ENCODE assay signal across 17 cellular contexts in genomic region chr1:29490204-29490934, GRCh38.
DNase-seq lines count a peak whose midpoint lies in the region; ATAC-seq and TF ChIP-seq lines count a peak whose summit lies in the region.
"Had no signal": no experiment of that assay in that cellular context is flagged by ENCODE, and none has a peak within 500 bp of the region (broad histone marks: within the 10 kb centered on the region; RNA-seq: fewer than 3 reads in every experiment).

No MANE protein-coding gene starts in this region.

- peak; percentile 62 for DNase-seq in NCI-H82 (lab: John Stamatoyannopoulos, UW)
- no peak for DNase-seq in NCI-H82 treated with DMSO at 0.1 percent for 48 hours (lab: John Stamatoyannopoulos, UW; ENCODE audit: unreplicated experiment)
- peak; percentile 34 for DNase-seq in NCI-H1694 (lab: John Stamatoyannopoulos, UW)
- peak; percentile 22 for DNase-seq in activated CD8-positive, alpha-beta memory T cell treated with anti-CD3 and anti-CD28 coated beads, Interleukin-2, amount 10 ng/mL, durations not matched to agents 7 days and 5 days
- DNase-seq in osteocyte (ENCODE audit: extremely low spot score, unreplicated experiment) = peak; percentile 79
- DNase-seq in hepatic stellate cell (ENCODE audit: low spot score) = no peak
- DNase-seq: activated CD4-positive, alpha-beta T cell treated with anti-CD3 and anti-CD28 coated beads for 4 hours; activated naive CD4-positive, alpha-beta T cell treated with anti-CD3 and anti-CD28 coated beads, Interleukin-2, amount 10 ng/mL, durations not matched to agents 7 days and 5 days; CD4-positive, alpha-beta T cell; dermis blood vessel endothelial cell; glutamatergic neuron; natural killer cell; NCI-H187; NK-92 treated with Interleukin-12 subunit alpha and Interleukin-12 subunit beta, amount 100 ng/mL, for 24 hours; SIG-M5 had no signal

- no peak for ATAC-seq in activated CD8-positive, alpha-beta memory T cell treated with anti-CD3 and anti-CD28 coated beads, Interleukin-2, amount 10 ng/mL, durations not matched to agents 7 days and 5 days
- ATAC-seq in HG03139 (IDR thresholded peaks at IDR 0.05; ENCODE audit: unreplicated experiment) (no peak), HG03135 (IDR thresholded peaks at IDR 0.05; ENCODE audit: unreplicated experiment) (no peak)
- ATAC-seq: natural killer cell had no signal

- H3K4me3 Mint-ChIP-seq in activated CD8-positive, alpha-beta memory T cell treated with anti-CD3 and anti-CD28 coated beads, Interleukin-2, amount 10 ng/mL, durations not matched to agents 7 days and 5 days = no peak overlapping the region
- H3K4me3 Mint-ChIP-seq in osteocyte (ENCODE audit: unreplicated experiment) = no peak overlapping the region
- H3K4me3 Mint-ChIP-seq: activated naive CD4-positive, alpha-beta T cell treated with anti-CD3 and anti-CD28 coated beads, Interleukin-2, amount 10 ng/mL, durations not matched to agents 7 days and 5 days; CD4-positive, alpha-beta T cell; natural killer cell had no signal

- no peaks in the 10 kb centered on the region for H3K36me3 Mint-ChIP-seq in activated CD8-positive, alpha-beta memory T cell treated with anti-CD3 and anti-CD28 coated beads, Interleukin-2, amount 10 ng/mL, durations not matched to agents 7 days and 5 days
- H3K36me3 Mint-ChIP-seq in osteocyte (ENCODE audit: unreplicated experiment) = no peaks in the 10 kb centered on the region
- H3K36me3 Mint-ChIP-seq: activated naive CD4-positive, alpha-beta T cell treated with anti-CD3 and anti-CD28 coated beads, Interleukin-2, amount 10 ng/mL, durations not matched to agents 7 days and 5 days; natural killer cell had no signal

- peaks cover 2% of the 10 kb centered on the region for H3K9me3 Mint-ChIP-seq in activated CD8-positive, alpha-beta memory T cell treated with anti-CD3 and anti-CD28 coated beads, Interleukin-2, amount 10 ng/mL, durations not matched to agents 7 days and 5 days (ENCODE audit: low read depth)
- H3K9me3 Mint-ChIP-seq in osteocyte (ENCODE audit: unreplicated experiment) = peaks cover 6% of the 10 kb centered on the region
- H3K9me3 Mint-ChIP-seq: activated naive CD4-positive, alpha-beta T cell treated with anti-CD3 and anti-CD28 coated beads, Interleukin-2, amount 10 ng/mL, durations not matched to agents 7 days and 5 days; CD4-positive, alpha-beta T cell; natural killer cell had no signal

- no peaks in the 10 kb centered on the region for H3K27me3 Mint-ChIP-seq in activated CD8-positive, alpha-beta memory T cell treated with anti-CD3 and anti-CD28 coated beads, Interleukin-2, amount 10 ng/mL, durations not matched to agents 7 days and 5 days
- H3K27me3 Mint-ChIP-seq in osteocyte (ENCODE audit: unreplicated experiment) = peaks cover 2% of the 10 kb centered on the region
- H3K27me3 Mint-ChIP-seq: activated naive CD4-positive, alpha-beta T cell treated with anti-CD3 and anti-CD28 coated beads, Interleukin-2, amount 10 ng/mL, durations not matched to agents 7 days and 5 days had no signal

- CTCF ChIA-PET in activated CD8-positive, alpha-beta memory T cell treated with anti-CD3 and anti-CD28 coated beads, Interleukin-2, amount 10 ng/mL, durations not matched to agents 7 days and 5 days (lab: Charles Lee) = no interaction called here

- no peak for TF ChIP-seq CTCF in osteocyte (IDR thresholded peaks at IDR 0.05)

- no peaks in the 10 kb centered on the region for H3K4me1 Mint-ChIP-seq in activated CD8-positive, alpha-beta memory T cell treated with anti-CD3 and anti-CD28 coated beads, Interleukin-2, amount 10 ng/mL, durations not matched to agents 7 days and 5 days
- H3K4me1 Mint-ChIP-seq in osteocyte (ENCODE audit: unreplicated experiment) = no peaks in the 10 kb centered on the region
- H3K4me1 Mint-ChIP-seq: activated naive CD4-positive, alpha-beta T cell treated with anti-CD3 and anti-CD28 coated beads, Interleukin-2, amount 10 ng/mL, durations not matched to agents 7 days and 5 days; natural killer cell had no signal

- no peak overlapping the region for H3K27ac Mint-ChIP-seq in activated CD8-positive, alpha-beta memory T cell treated with anti-CD3 and anti-CD28 coated beads, Interleukin-2, amount 10 ng/mL, durations not matched to agents 7 days and 5 days
- H3K27ac Mint-ChIP-seq in osteocyte (ENCODE audit: unreplicated experiment) = no peak overlapping the region
- H3K27ac Mint-ChIP-seq: activated naive CD4-positive, alpha-beta T cell treated with anti-CD3 and anti-CD28 coated beads, Interleukin-2, amount 10 ng/mL, durations not matched to agents 7 days and 5 days; CD4-positive, alpha-beta T cell; natural killer cell had no signal

Comparison
In these comparisons a context has a peak if more than half of its experiments do, and no peak if none do; other contexts are left out.
1. DNase-seq: peak in NCI-H82 (single experiment), NCI-H1694 (single experiment), activated CD8-positive, alpha-beta memory T cell treated with anti-CD3 and anti-CD28 coated beads, Interleukin-2, amount 10 ng/mL, durations not matched to agents 7 days and 5 days (single experiment) and osteocyte (single experiment); none in NCI-H82 treated with DMSO at 0.1 percent for 48 hours (single experiment) and hepatic stellate cell (single experiment).